ENCODE assay signal across 29 cellular contexts in genomic region chr10:104518891-104519290, GRCh38.
"Had no signal": no experiment of that assay in that cellular context is flagged by ENCODE, and none has a peak within 500 bp of the region (broad histone marks: within the 10 kb centered on the region; RNA-seq: fewer than 3 reads in every experiment).

No MANE protein-coding gene starts in this region.

- H3K9me3 ChIP-seq: colonic mucosa, esophagus muscularis mucosa, esophagus squamous epithelium, gastrocnemius medialis, gastroesophageal sphincter, heart left ventricle, heart right ventricle had no signal

- H3K4me3 ChIP-seq: colonic mucosa, coronary artery, dorsolateral prefrontal cortex, esophagus muscularis mucosa, esophagus squamous epithelium, gastrocnemius medialis, gastroesophageal sphincter, heart left ventricle, heart right ventricle had no signal

- H3K27ac Mint-ChIP-seq: dendritic cell treated with granulocyte-macrophage colony-stimulating factor and Interleukin-4, amounts not matched to agents 40 ng/mL and 50 ng/mL, for 4 days; effector memory CD8-positive, alpha-beta T cell; endodermal cell had no signal

- H3K9me3 Mint-ChIP-seq: dendritic cell treated with granulocyte-macrophage colony-stimulating factor and Interleukin-4, amounts not matched to agents 40 ng/mL and 50 ng/mL, for 4 days; effector memory CD8-positive, alpha-beta T cell; endodermal cell had no signal

- DNase-seq: colonic mucosa; cortex of kidney; dermis blood vessel endothelial cell; dorsolateral prefrontal cortex; effector CD4-positive, alpha-beta T cell; effector CD8-positive, alpha-beta T cell; effector memory CD4-positive, alpha-beta T cell; effector memory CD8-positive, alpha-beta T cell; endodermal cell; erythroblast; esophagus squamous epithelium; foreskin fibroblast; foreskin keratinocyte; foreskin melanocyte; gastrocnemius medialis; glutamatergic neuron; head of caudate nucleus; heart left ventricle; heart right ventricle had no signal

- H3K4me1 ChIP-seq: colonic mucosa, esophagus squamous epithelium, foreskin keratinocyte, gastrocnemius medialis had no signal

- H3K36me3 ChIP-seq: colonic mucosa, esophagus muscularis mucosa, esophagus squamous epithelium, gastrocnemius medialis, gastroesophageal sphincter, heart left ventricle, heart right ventricle had no signal

- H3K27me3 Mint-ChIP-seq: dendritic cell treated with granulocyte-macrophage colony-stimulating factor and Interleukin-4, amounts not matched to agents 40 ng/mL and 50 ng/mL, for 4 days had no signal

- H3K27ac ChIP-seq: colonic mucosa, coronary artery, dorsolateral prefrontal cortex, epithelial cell of prostate, esophagus muscularis mucosa, esophagus squamous epithelium, foreskin keratinocyte, gastrocnemius medialis, gastroesophageal sphincter, heart left ventricle, heart right ventricle had no signal

- H3K27me3 ChIP-seq: colonic mucosa, gastrocnemius medialis had no signal

- H3K4me3 Mint-ChIP-seq: dendritic cell treated with granulocyte-macrophage colony-stimulating factor and Interleukin-4, amounts not matched to agents 40 ng/mL and 50 ng/mL, for 4 days; effector memory CD8-positive, alpha-beta T cell; endodermal cell had no signal

- ATAC-seq: effector memory CD8-positive, alpha-beta T cell; esophagus mucosa; foreskin keratinocyte; gastrocnemius medialis; gastroesophageal sphincter; heart left ventricle; heart right ventricle had no signal

- FAIRE-seq: colon, endometrium, endothelial cell of umbilical vein, frontal cortex had no signal
